In the genomic region with DNA sequence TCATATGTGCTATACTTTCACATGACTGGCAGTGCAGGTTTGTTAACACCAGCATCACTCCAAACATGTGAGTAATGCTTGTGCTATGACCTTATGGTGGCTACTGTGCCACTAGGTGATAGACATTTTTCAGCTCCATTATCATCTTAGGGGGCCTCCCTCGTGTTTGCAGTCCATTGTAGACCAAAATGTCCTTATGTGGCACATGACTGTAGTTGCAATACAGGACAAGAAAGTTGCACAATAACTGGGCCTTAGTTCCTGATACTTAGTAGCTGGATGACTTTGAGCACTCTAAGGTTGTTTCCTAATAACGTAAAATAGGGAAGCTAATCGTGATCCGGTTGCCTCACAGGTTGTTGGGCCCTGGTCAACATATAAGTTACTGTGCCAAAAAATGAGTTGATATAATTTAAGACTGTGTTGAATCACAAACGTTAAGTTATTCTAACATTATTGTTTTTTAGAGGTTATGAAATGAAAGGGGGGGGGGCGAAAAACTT, we compare ENCODE assay signal across 8 cellular contexts. TPM values are rescaled to one million over a fixed set of nuclear protein-coding genes. Genes with fewer than 3 reads are reported as not detected.
DNase-seq lines count a peak whose midpoint lies in the region; ATAC-seq and TF ChIP-seq lines count a peak whose summit lies in the region.

No MANE protein-coding gene starts in this region.

- H3K18ac ChIP-seq in mesenchymal stem cell (ENCODE audit: low read depth in 1 of 2, low read length in 2 of 2), result peak overlapping the region; percentile 28 to 46

- no peak overlapping the region for H2BK120ac ChIP-seq in mesenchymal stem cell (ENCODE audit: low read depth, low read length)

- 42% methylated on average over 4 of the region's 6 CpGs for WGBS in mesenchymal stem cell
- 25 to 26% methylated on average over 6 of the region's 6 CpGs for WGBS in tibial nerve, 2 donors

- peak overlapping the region; percentile 59 for H3K4me2 ChIP-seq in OCI-LY3 (ENCODE audit: low read length)
- no peak overlapping the region for H3K4me2 ChIP-seq in mesenchymal stem cell (ENCODE audit: low read length, poor library complexity, severe bottlenecking)

- TF ChIP-seq POLR2A in tibial nerve (IDR thresholded peaks at IDR 0.05), result no peak

- peaks cover 33% of the 10 kb centered on the region for H3K79me2 ChIP-seq in OCI-LY3 (ENCODE audit: low read length)

- ATAC-seq in central memory CD8-positive, alpha-beta T cell (replicated peaks; ENCODE audit: extremely low read depth, poor library complexity, severe bottlenecking), result no peak

- H3K79me1 ChIP-seq in mesenchymal stem cell (replicated peaks; ENCODE audit: low read length, poor library complexity, severe bottlenecking), result peaks cover 11% of the 10 kb centered on the region

- H3K14ac ChIP-seq in mesenchymal stem cell (ENCODE audit: low read length in 2 of 2), result no peak overlapping the region

- peak overlapping the region; percentile 51 to 74 for H3K4ac ChIP-seq in mesenchymal stem cell (ENCODE audit: low read depth in 1 of 2, low read length in 2 of 2)

- no peak for TF ChIP-seq CTCF in OCI-LY3 (IDR thresholded peaks at IDR 0.05; ENCODE audit: low read depth, low read length)
- TF ChIP-seq CTCF in tibial nerve (IDR thresholded peaks at IDR 0.05), result no peak

- H3K4me1 Mint-ChIP-seq in central memory CD8-positive, alpha-beta T cell, result peaks cover 33% of the 10 kb centered on the region

- no peak overlapping the region for H2BK12ac ChIP-seq in mesenchymal stem cell (ENCODE audit: low read length in 2 of 2)

- H3K27me3 ChIP-seq in OCI-LY3 (ENCODE audit: low read depth, low read length) (no peaks in the 10 kb centered on the region), mesenchymal stem cell (ENCODE audit: control insufficient read depth in 1 of 2, insufficient read depth in 1 of 2, low read length in 2 of 2) (no peaks in the 10 kb centered on the region), tibial nerve (no peaks in the 10 kb centered on the region)

- no peak overlapping the region for H2AK5ac ChIP-seq in mesenchymal stem cell (ENCODE audit: low read length, severe bottlenecking)

- peak overlapping the region; percentile 39 for H3K27ac Mint-ChIP-seq in central memory CD8-positive, alpha-beta T cell (ENCODE audit: low read depth)

- H3K4me1 ChIP-seq in OCI-LY3 (ENCODE audit: low read length) (peaks cover 15% of the 10 kb centered on the region), mesenchymal stem cell (ENCODE audit: control insufficient read depth, insufficient read depth, low read depth, low read length) (peaks cover 7% of the 10 kb centered on the region), tibial nerve (peaks cover 0 to 48% (median 7%) of the 10 kb centered on the region in 4 donors)

- peak overlapping the region; percentile 69 for H2AFZ ChIP-seq in OCI-LY3 (ENCODE audit: low read depth, low read length)
- H2AFZ ChIP-seq in mesenchymal stem cell (ENCODE audit: low read depth, low read length), result peak overlapping the region; percentile 3

- H3K36me3 ChIP-seq in OCI-LY3 (replicated peaks; ENCODE audit: low read depth, low read length) (no peaks in the 10 kb centered on the region), mesenchymal stem cell (ENCODE audit: control insufficient read depth in 1 of 2, insufficient read depth in 2 of 2, low read depth in 1 of 2, low read length in 2 of 2) (peaks cover 0 to 8% of the 10 kb centered on the region in 2 experiments), tibial nerve (no peaks in the 10 kb centered on the region)

- peak overlapping the region; percentile 83; the same call in 1 of the 2 replicates for H3K9ac ChIP-seq in OCI-LY3 (ENCODE audit: low read length)
- peak overlapping the region; percentile 88 for H3K9ac ChIP-seq in mesenchymal stem cell (ENCODE audit: low read length)

- peaks cover 10% of the 10 kb centered on the region for H3K36me3 Mint-ChIP-seq in central memory CD8-positive, alpha-beta T cell (ENCODE audit: insufficient read depth)

- no peaks in the 10 kb centered on the region for H3K9me3 Mint-ChIP-seq in central memory CD8-positive, alpha-beta T cell

- peak overlapping the region; percentile 37 for H4K91ac ChIP-seq in mesenchymal stem cell (ENCODE audit: low read length)

- H2BK5ac ChIP-seq in mesenchymal stem cell (ENCODE audit: low read depth, low read length, poor library complexity, severe bottlenecking), result no peak overlapping the region

- H3K4me3 ChIP-seq in OCI-LY3 (ENCODE audit: low read length) (peak overlapping the region; percentile 84), mesenchymal stem cell (ENCODE audit: insufficient read depth in 1 of 2, low read depth in 1 of 2, low read length in 2 of 2) (peak overlapping the region in 1 of 2 experiments; percentile 90), tibial nerve (peak overlapping the region in 3 of 4 donors; percentile 95 to 99 (median 96))

- peak; percentile 33 to 94 for TF ChIP-seq EP300 in tibial nerve (IDR thresholded peaks at IDR 0.05)

- no peak overlapping the region for H3K23ac ChIP-seq in mesenchymal stem cell (ENCODE audit: low read length in 2 of 2)

- H3K9me3 ChIP-seq in OCI-LY3 (ENCODE audit: insufficient read depth, low read length) (no peaks in the 10 kb centered on the region), mesenchymal stem cell (ENCODE audit: control insufficient read depth, low read length) (no peaks in the 10 kb centered on the region), tibial nerve (no peaks in the 10 kb centered on the region)

- peak overlapping the region; percentile 67 for H2BK15ac ChIP-seq in mesenchymal stem cell (ENCODE audit: low read depth, poor library complexity, severe bottlenecking)

- peak overlapping the region; percentile 90 for H3K4me3 Mint-ChIP-seq in central memory CD8-positive, alpha-beta T cell

- peak overlapping the region; percentile 69 for H4K8ac ChIP-seq in mesenchymal stem cell (ENCODE audit: low read length)

- H3K27me3 Mint-ChIP-seq in central memory CD8-positive, alpha-beta T cell, result peaks cover 20% of the 10 kb centered on the region

- H3K27ac ChIP-seq in OCI-LY3 (ENCODE audit: low read length) (peak overlapping the region; percentile 47), mesenchymal stem cell (ENCODE audit: low read length, poor library complexity, severe bottlenecking) (no peak overlapping the region), tibial nerve (peak overlapping the region; percentile 91 to 98 (median 94))

- DNase-seq in GF-D8 (lab: John Stamatoyannopoulos, UW), result peak; percentile 96
- DNase-seq in central memory CD8-positive, alpha-beta T cell (ENCODE audit: low spot score in 2 of 2), result no peak
- DNase-seq in mesenchymal stem cell, result peak; percentile 86
- peak in 1 of 2 donors; percentile 72 for DNase-seq in tibial nerve (ENCODE audit: low spot score in 2 of 2)
- DNase-seq in stimulated activated CD8-positive, alpha-beta memory T cell treated with anti-CD3 and anti-CD28 coated beads, Interleukin-4, amount 100 ng/mL, for 48 hours, result no peak
- DNase-seq in LoVo (ENCODE audit: low spot score), result no peak
- no peak for DNase-seq in T-helper 9 cell

- peaks cover 3% of the 10 kb centered on the region; the same call in 1 of the 2 replicates for H4K20me1 ChIP-seq in OCI-LY3 (ENCODE audit: insufficient read depth, low read length)

RNA-seq across cellular contexts. Expression of a gene that starts 0.5 kb away (rescaled TPM):
- polyA plus RNA-seq in mesenchymal stem cell (2013, experiment 1 of 2), result 19.7 TPM
- polyA plus RNA-seq in mesenchymal stem cell (2013, experiment 2 of 2), result 18.9 TPM
- 10 to 100 TPM; 35.7 to 44.6 (median 41.7) TPM for total RNA-seq in tibial nerve

Comparison
In these comparisons a context has a peak if more than half of its experiments do, and no peak if none do; other contexts are left out.
1. DNase-seq: peak in GF-D8 (single experiment) and mesenchymal stem cell (single experiment); none in central memory CD8-positive, alpha-beta T cell (0 of 2), stimulated activated CD8-positive, alpha-beta memory T cell treated with anti-CD3 and anti-CD28 coated beads, Interleukin-4, amount 100 ng/mL, for 48 hours (single experiment), LoVo (single experiment) and T-helper 9 cell (single experiment).